Comparison of ENCODE assay signal across 19 cellular contexts in genomic region chr14:46451800-46452199, GRCh38.
DNase-seq lines count a peak whose midpoint lies in the region; ATAC-seq and TF ChIP-seq lines count a peak whose summit lies in the region.
"Had no signal": no experiment of that assay in that cellular context is flagged by ENCODE, and none has a peak within 500 bp of the region (broad histone marks: within the 10 kb centered on the region; RNA-seq: fewer than 3 reads in every experiment).

No MANE protein-coding gene starts in this region.

- no peaks in the 10 kb centered on the region for H3K4me1 Mint-ChIP-seq in stimulated activated memory B cell treated with anti-CD40 and anti-IgM and Interleukin-4, amounts not matched to agents 10 μg/mL and 1 μg/mL and 100 μg/mL, for 72 hours

- no peaks in the 10 kb centered on the region for H3K27me3 Mint-ChIP-seq in stimulated activated memory B cell treated with anti-CD40 and anti-IgM and Interleukin-4, amounts not matched to agents 10 μg/mL and 1 μg/mL and 100 μg/mL, for 72 hours
- H3K27me3 Mint-ChIP-seq: CD4-positive, alpha-beta T cell had no signal

- H3K9me3 ChIP-seq in OCI-LY3 (ENCODE audit: insufficient read depth, low read length), result no peaks in the 10 kb centered on the region
- H3K9me3 ChIP-seq: BE2C, BLaER1, Caco-2 had no signal

- H3K36me3 ChIP-seq in OCI-LY3 (replicated peaks; ENCODE audit: low read depth, low read length), result no peaks in the 10 kb centered on the region
- H3K36me3 ChIP-seq: BE2C, BLaER1 had no signal

- no peak overlapping the region for H3K4me3 ChIP-seq in OCI-LY3 (ENCODE audit: low read length)
- H3K4me3 ChIP-seq: BLaER1 had no signal

- no peaks in the 10 kb centered on the region for H4K20me1 ChIP-seq in OCI-LY3 (ENCODE audit: insufficient read depth, low read length)
- H4K20me1 ChIP-seq: BLaER1 had no signal

- in situ Hi-C loops in SK-MEL-5 (cut with HindIII; ENCODE audit: low pct_unique_long_range_greater_than_20kb, low sequenced_read_pairs), result no loop called here

- peak; percentile 99 for ATAC-seq in left lobe of liver
- ATAC-seq in stimulated activated memory B cell treated with anti-CD40 and anti-IgM and Interleukin-4, amounts not matched to agents 10 μg/mL and 1 μg/mL and 100 μg/mL, for 72 hours, result no peak
- ATAC-seq: CD8-positive, alpha-beta T cell had no signal

- TF ChIP-seq CTCF in C4-2B (conservative IDR thresholded peaks at IDR 0.05) (0 out of 2 replicates have a peak, but pooled peaks have one; percentile 4), OCI-LY3 (IDR thresholded peaks at IDR 0.05; ENCODE audit: low read depth, low read length) (peak; percentile 30; the same call in 1 of the 2 replicates)

- H3K27ac Mint-ChIP-seq in stimulated activated memory B cell treated with anti-CD40 and anti-IgM and Interleukin-4, amounts not matched to agents 10 μg/mL and 1 μg/mL and 100 μg/mL, for 72 hours, result no peak overlapping the region
- H3K27ac Mint-ChIP-seq: CD4-positive, alpha-beta T cell; CD8-positive, alpha-beta T cell had no signal

- H3K4me1 ChIP-seq in OCI-LY3 (ENCODE audit: low read length), result no peaks in the 10 kb centered on the region
- H3K4me1 ChIP-seq: BE2C, BLaER1 had no signal

- no peak overlapping the region for H3K4me3 Mint-ChIP-seq in stimulated activated memory B cell treated with anti-CD40 and anti-IgM and Interleukin-4, amounts not matched to agents 10 μg/mL and 1 μg/mL and 100 μg/mL, for 72 hours
- H3K4me3 Mint-ChIP-seq: CD4-positive, alpha-beta T cell; CD8-positive, alpha-beta T cell had no signal

- H3K4me2 ChIP-seq in OCI-LY3 (ENCODE audit: low read length), result no peak overlapping the region
- H3K4me2 ChIP-seq: BLaER1 had no signal

- H3K27ac ChIP-seq in C4-2B (no peak overlapping the region), OCI-LY3 (ENCODE audit: low read length) (no peak overlapping the region)
- H3K27ac ChIP-seq: BLaER1 had no signal

- no peak overlapping the region for H2AFZ ChIP-seq in OCI-LY3 (ENCODE audit: low read depth, low read length)

- no peaks in the 10 kb centered on the region for H3K27me3 ChIP-seq in OCI-LY3 (ENCODE audit: low read depth, low read length)
- H3K27me3 ChIP-seq: BE2C, BLaER1 had no signal

- no peak overlapping the region for H3K9ac ChIP-seq in OCI-LY3 (ENCODE audit: low read length)
- H3K9ac ChIP-seq: BLaER1 had no signal

- DNase-seq in SK-MEL-5 (ENCODE audit: low read depth, low spot score) (peak; percentile 12), left lobe of liver (ENCODE audit: low spot score) (peak; percentile 46), germinal center (ENCODE audit: low spot score) (no peak), NAMALWA (ENCODE audit: low spot score) (no peak), superior temporal gyrus (ENCODE audit: extremely low spot score) (no peak)
- DNase-seq: 8988T; ACHN; BE2C; C1 segment of cervical spinal cord; Caco-2; Calu3; CD4-positive, alpha-beta T cell; CD8-positive, alpha-beta T cell; DMS79 treated with DMSO at 0.1 percent for 48 hours; GF-D8 had no signal

- no peaks in the 10 kb centered on the region for H3K9me3 Mint-ChIP-seq in stimulated activated memory B cell treated with anti-CD40 and anti-IgM and Interleukin-4, amounts not matched to agents 10 μg/mL and 1 μg/mL and 100 μg/mL, for 72 hours

- H3K36me3 Mint-ChIP-seq in stimulated activated memory B cell treated with anti-CD40 and anti-IgM and Interleukin-4, amounts not matched to agents 10 μg/mL and 1 μg/mL and 100 μg/mL, for 72 hours, result no peaks in the 10 kb centered on the region
- H3K36me3 Mint-ChIP-seq: CD8-positive, alpha-beta T cell had no signal

- H3K79me2 ChIP-seq in OCI-LY3 (ENCODE audit: low read length), result no peaks in the 10 kb centered on the region

Comparison
In these comparisons a context has a peak if more than half of its experiments do, and no peak if none do; other contexts are left out.
1. DNase-seq: peak in SK-MEL-5 (single experiment) and left lobe of liver (single experiment); none in germinal center (single experiment), NAMALWA (single experiment) and superior temporal gyrus (single experiment).